Comparison of ENCODE assay signal across 1 cellular context in the genomic region with DNA sequence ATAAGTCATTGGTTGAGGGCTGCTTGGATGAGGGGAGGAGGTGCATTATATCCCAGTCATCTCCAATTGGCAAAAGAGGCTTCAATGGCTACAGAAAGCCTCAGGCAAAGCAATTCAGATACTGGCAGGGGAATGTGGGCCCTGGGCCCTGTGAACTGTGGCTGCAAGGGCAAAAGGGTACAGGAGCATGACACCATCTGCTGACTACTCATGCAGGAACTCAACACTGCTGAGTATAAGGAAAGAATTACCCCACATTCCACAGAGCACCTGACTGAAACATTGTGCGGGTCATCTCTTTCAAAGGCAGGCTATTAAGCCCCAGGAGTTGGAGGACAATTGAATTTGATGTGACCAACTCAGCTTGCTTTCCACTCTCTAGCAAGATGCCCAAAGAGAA.
A peak's percentile ranks its signal among the peaks of the same experiment; 100 is the strongest.
TF ChIP-seq lines count a peak whose summit lies in the region.

No MANE protein-coding gene starts in this region.

TF ChIP-seq in HepG2, 621 proteins besides CTCF, POLR2A, EP300 and RAD21 (continued from another document):
- TF ChIP-seq FIP1L1 (IDR thresholded peaks at IDR 0.05; ENCODE audit: borderline replicate concordance, insufficient read depth, low read depth, low read length), result no peak
- TF ChIP-seq ZBTB38 (CRISPR knock-in tag; IDR thresholded peaks at IDR 0.05), result no peak
- no peak for TF ChIP-seq KLF15 (CRISPR knock-in tag; IDR thresholded peaks at IDR 0.05; ENCODE audit: borderline replicate concordance)
- no peak for TF ChIP-seq ZBTB20 (CRISPR knock-in tag; IDR thresholded peaks at IDR 0.05; ENCODE audit: borderline replicate concordance, low read depth)
- TF ChIP-seq, protein P1, sequence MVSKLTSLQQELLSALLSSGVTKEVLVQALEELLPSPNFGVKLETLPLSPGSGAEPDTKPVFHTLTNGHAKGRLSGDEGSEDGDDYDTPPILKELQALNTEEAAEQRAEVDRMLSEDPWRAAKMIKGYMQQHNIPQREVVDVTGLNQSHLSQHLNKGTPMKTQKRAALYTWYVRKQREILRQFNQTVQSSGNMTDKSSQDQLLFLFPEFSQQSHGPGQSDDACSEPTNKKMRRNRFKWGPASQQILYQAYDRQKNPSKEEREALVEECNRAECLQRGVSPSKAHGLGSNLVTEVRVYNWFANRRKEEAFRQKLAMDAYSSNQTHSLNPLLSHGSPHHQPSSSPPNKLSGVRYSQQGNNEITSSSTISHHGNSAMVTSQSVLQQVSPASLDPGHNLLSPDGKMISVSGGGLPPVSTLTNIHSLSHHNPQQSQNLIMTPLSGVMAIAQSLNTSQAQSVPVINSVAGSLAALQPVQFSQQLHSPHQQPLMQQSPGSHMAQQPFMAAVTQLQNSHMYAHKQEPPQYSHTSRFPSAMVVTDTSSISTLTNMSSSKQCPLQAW (CRISPR knock-in tag; IDR thresholded peaks at IDR 0.05), result no peak
- no peak for TF ChIP-seq ZNF768 (CRISPR knock-in tag; IDR thresholded peaks at IDR 0.05)
- no peak for TF ChIP-seq ZNF17 (CRISPR knock-in tag; IDR thresholded peaks at IDR 0.05)
- 0 out of 2 replicates have a peak, but pooled peaks have one; percentile 18 for TF ChIP-seq IRF2 (CRISPR knock-in tag; IDR thresholded peaks at IDR 0.05)
- 0 out of 2 replicates have a peak, but pooled peaks have one; percentile 13 for TF ChIP-seq TCF7 (IDR thresholded peaks at IDR 0.05; ENCODE audit: low read depth)
